8 cellular contexts compared by ENCODE assay signal in genomic region chr15:65611888-65612615, GRCh38. TPM values are rescaled to one million over a fixed set of nuclear protein-coding genes. Genes with fewer than 3 reads are reported as not detected.
DNase-seq lines count a peak whose midpoint lies in the region; TF ChIP-seq lines count a peak whose summit lies in the region.

No MANE protein-coding gene starts in this region.

- H3K4me3 ChIP-seq in brain microvascular endothelial cell (ENCODE audit: low read depth, low read length) = peak overlapping the region; percentile 88
- peak overlapping the region; percentile 86 for H3K4me3 ChIP-seq in mesodermal cell (ENCODE audit: extremely low read depth, insufficient read depth, low read length, poor library complexity, severe bottlenecking)

- peaks cover 12% of the 10 kb centered on the region for H3K4me1 ChIP-seq in mesodermal cell (ENCODE audit: control insufficient read depth, insufficient read depth, low read length, poor library complexity, severe bottlenecking)

- 82 to 91% methylated on average over 3 to 5 of the region's 5 CpGs for WGBS in mesodermal cell (ENCODE audit: insufficient coverage in 2 of 2), 2 experiments

- H3K27me3 ChIP-seq in brain microvascular endothelial cell (replicated peaks) = no peaks in the 10 kb centered on the region

- H3K27ac ChIP-seq in 22Rv1 (peak overlapping the region; percentile 64), brain microvascular endothelial cell (peak overlapping the region; percentile 88), mesodermal cell (ENCODE audit: low read depth, low read length, severe bottlenecking) (peak overlapping the region; percentile 94)

- DNase-seq in HK-2 (ENCODE audit: unreplicated experiment) (peak; percentile 10), brain microvascular endothelial cell (no peak), superior temporal gyrus (ENCODE audit: extremely low spot score) (no peak), occipital lobe (lab: John Stamatoyannopoulos, UW) (no peak), Kasumi-1 (lab: John Stamatoyannopoulos, UW) (no peak)
- no peak for DNase-seq in central memory CD4-positive, alpha-beta T cell

- H3K36me3 ChIP-seq in brain microvascular endothelial cell (replicated peaks) (no peaks in the 10 kb centered on the region), mesodermal cell (ENCODE audit: control insufficient read depth, insufficient read depth, low read length) (peaks cover 4% of the 10 kb centered on the region)

- H3K9me3 ChIP-seq in mesodermal cell (ENCODE audit: control insufficient read depth, low read length) = no peaks in the 10 kb centered on the region

- TF ChIP-seq CTCF in 22Rv1 (IDR thresholded peaks at IDR 0.05) (no peak), brain microvascular endothelial cell (IDR thresholded peaks at IDR 0.05; ENCODE audit: low read depth, low read length, missing control alignments) (no peak)

- in situ Hi-C loops in brain microvascular endothelial cell (cut with HindIII; ENCODE audit: low pct_ligation_motif_present, low sequenced_read_pairs) = no loop called here

RNA-seq across cellular contexts. Expression of gene INTS14, which starts 1.1 kb away (rescaled TPM):
- polyA plus RNA-seq in mesodermal cell (2013, experiment 1 of 2) = 32.5 TPM
- polyA plus RNA-seq in mesodermal cell (2013, experiment 2 of 2) = 29.7 TPM
- total RNA-seq in occipital lobe = 26.7 TPM

RNA-seq across cellular contexts. Expression of gene SLC24A1, which starts 9.7 kb away (rescaled TPM):
- polyA plus RNA-seq in mesodermal cell (2013, experiment 1 of 2) = 11.9 TPM
- 9.7 TPM for polyA plus RNA-seq in mesodermal cell (2013, experiment 2 of 2)
- total RNA-seq in occipital lobe = 1.4 TPM
